Comparison of ENCODE assay signal across 19 cellular contexts in the genomic region with DNA sequence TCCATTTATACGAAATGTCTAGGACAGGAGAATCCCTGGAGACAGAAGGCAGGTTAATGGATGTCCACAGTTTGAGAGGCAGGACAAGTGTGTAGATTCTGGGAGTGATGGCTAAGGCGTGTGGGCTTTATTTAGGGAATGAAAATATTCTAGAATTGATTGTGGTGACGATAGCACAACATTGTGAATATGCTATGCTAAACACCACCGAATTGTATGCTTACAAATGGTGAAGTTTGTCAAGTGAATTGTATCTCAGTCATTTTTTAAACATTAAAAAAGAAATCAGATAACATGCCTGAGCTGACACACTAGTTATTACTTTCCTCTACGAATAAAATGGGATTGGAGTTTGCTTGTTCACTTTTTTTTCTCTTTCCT. TPM values are rescaled to one million over a fixed set of nuclear protein-coding genes. Genes with fewer than 3 reads are reported as not detected.
DNase-seq lines count a peak whose midpoint lies in the region; ATAC-seq and TF ChIP-seq lines count a peak whose summit lies in the region.
"Had no signal": no experiment of that assay in that cellular context is flagged by ENCODE, and none has a peak within 500 bp of the region (broad histone marks: within the 10 kb centered on the region; RNA-seq: fewer than 3 reads in every experiment).

No MANE protein-coding gene starts in this region.

- peaks cover 15% of the 10 kb centered on the region for H3F3A ChIP-seq in neural progenitor cell (ENCODE audit: low read depth)

- H3K9ac ChIP-seq in neural progenitor cell, result no peak overlapping the region

- WGBS in esophagus squamous epithelium, 2 donors, result 79 to 86% methylated on average over 5 of the region's 5 CpGs
- 85 to 90% (median 87%) methylated on average over 5 of the region's 5 CpGs for WGBS in adrenal gland, 4 donors

- peak overlapping the region; percentile 48 to 87 (median 62) for H3K27ac Mint-ChIP-seq in CD4-positive, CD25-positive, alpha-beta regulatory T cell
- H3K27ac Mint-ChIP-seq in IgD-negative memory B cell (peak overlapping the region in 2 of 3 donors; percentile 14 to 39), neural progenitor cell (no peak overlapping the region)
- H3K27ac Mint-ChIP-seq in effector memory CD8-positive, alpha-beta T cell, result peak overlapping the region; percentile 22 to 24
- H3K27ac Mint-ChIP-seq: T-helper 1 cell treated with Interleukin-12 subunit alpha and Interleukin-12 subunit beta and Interleukin-4 antibody, amounts not matched to agents 30 μg/mL and 1 μg/mL, for 36 hours had no signal

- no peak for DNase-seq in CD4-positive, CD25-positive, alpha-beta regulatory T cell
- DNase-seq in effector memory CD8-positive, alpha-beta T cell, result no peak
- no peak for DNase-seq in neural progenitor cell (ENCODE audit: low spot score)
- DNase-seq in esophagus squamous epithelium (lab: John Stamatoyannopoulos, UW), result no peak
- no peak for DNase-seq in ascending aorta (ENCODE audit: low spot score in 2 of 2)
- DNase-seq in adrenal gland, result no peak
- DNase-seq: activated CD4-positive, CD25-positive, alpha-beta regulatory T cell; AML-193; HCEC 1CT; lower lobe of right lung; NCI-H1694; right cardiac atrium; stimulated activated CD4-positive, alpha-beta T cell treated with anti-CD3 and anti-CD28 coated beads, Interleukin-1b, Interleukin-23, amount 100 ng/mL, for 48 hours had no signal

- intact Hi-C loops in esophagus squamous epithelium (cut with DNase I) (no loop called here), ascending aorta (cut with DNase I) (loop anchor here (10.0 kb wide), 1 partner anchor 803 kb away; the partner anchor contains the start of genes CLEC16A and DEXI), adrenal gland (cut with DNase I) (no loop called here)

- peaks cover 37% of the 10 kb centered on the region for H3K36me3 ChIP-seq in CD4-positive, CD25-positive, alpha-beta regulatory T cell (ENCODE audit: control insufficient read depth, insufficient read depth, low read length)
- H3K36me3 ChIP-seq in neural progenitor cell (peaks cover 16% of the 10 kb centered on the region), esophagus squamous epithelium (peaks cover 7 to 55% (median 16%) of the 10 kb centered on the region in 3 donors), ascending aorta (peaks cover 29 to 41% of the 10 kb centered on the region in 2 donors), adrenal gland (replicated peaks in 1 of 2) (peaks cover 0 to 42% of the 10 kb centered on the region in 2 donors)

- TF ChIP-seq CTCF in neural progenitor cell (IDR thresholded peaks at IDR 0.05) (no peak), esophagus squamous epithelium (IDR thresholded peaks at IDR 0.05) (no peak), ascending aorta (IDR thresholded peaks at IDR 0.05) (no peak), adrenal gland (IDR thresholded peaks at IDR 0.05) (no peak)

- no peaks in the 10 kb centered on the region for H4K20me1 ChIP-seq in neural progenitor cell (ENCODE audit: low read depth)

- ATAC-seq in CD4-positive, CD25-positive, alpha-beta regulatory T cell (ENCODE audit: low read depth in 2 of 2), result no peak
- ATAC-seq in effector memory CD8-positive, alpha-beta T cell (replicated peaks), result no peak
- ATAC-seq: gastroesophageal sphincter, lower lobe of right lung, right cardiac atrium, Right ventricle myocardium inferior had no signal

- H3K27me3 ChIP-seq in CD4-positive, CD25-positive, alpha-beta regulatory T cell (ENCODE audit: control insufficient read depth, insufficient read depth, low read length), result no peaks in the 10 kb centered on the region
- H3K27me3 ChIP-seq in neural progenitor cell, result no peaks in the 10 kb centered on the region
- no peaks in the 10 kb centered on the region for H3K27me3 ChIP-seq in esophagus squamous epithelium
- no peaks in the 10 kb centered on the region for H3K27me3 ChIP-seq in ascending aorta
- no peaks in the 10 kb centered on the region for H3K27me3 ChIP-seq in adrenal gland
- H3K27me3 ChIP-seq: gastroesophageal sphincter, suprapubic skin had no signal

- H3K27ac ChIP-seq in CD4-positive, CD25-positive, alpha-beta regulatory T cell (ENCODE audit: insufficient read depth, low read length, poor library complexity, severe bottlenecking), result no peak overlapping the region
- H3K27ac ChIP-seq in neural progenitor cell (peak overlapping the region; percentile 1), esophagus squamous epithelium (no peak overlapping the region), ascending aorta (no peak overlapping the region), adrenal gland (no peak overlapping the region)
- H3K27ac ChIP-seq: gastroesophageal sphincter, lower lobe of right lung, suprapubic skin had no signal

- TF ChIP-seq POLR2A in esophagus squamous epithelium (IDR thresholded peaks at IDR 0.05) (no peak), adrenal gland (IDR thresholded peaks at IDR 0.05) (no peak)

- H3K4me1 Mint-ChIP-seq in CD4-positive, CD25-positive, alpha-beta regulatory T cell, result peaks cover 6 to 27% (median 15%) of the 10 kb centered on the region in 4 donors
- H3K4me1 Mint-ChIP-seq in IgD-negative memory B cell (peaks cover 1 to 12% (median 3%) of the 10 kb centered on the region in 3 donors), neural progenitor cell (peaks cover 2% of the 10 kb centered on the region)
- peaks cover 5 to 10% of the 10 kb centered on the region in 2 donors for H3K4me1 Mint-ChIP-seq in effector memory CD8-positive, alpha-beta T cell (ENCODE audit: low read depth in 2 of 2)

- peaks cover 9% of the 10 kb centered on the region for H3K4me1 ChIP-seq in CD4-positive, CD25-positive, alpha-beta regulatory T cell (ENCODE audit: control insufficient read depth, insufficient read depth, low read length, poor library complexity, severe bottlenecking)
- H3K4me1 ChIP-seq in neural progenitor cell (no peaks in the 10 kb centered on the region), esophagus squamous epithelium (peaks cover 0 to 10% (median 7%) of the 10 kb centered on the region in 3 donors), ascending aorta (peaks cover 0 to 5% of the 10 kb centered on the region in 2 donors), adrenal gland (replicated peaks in 1 of 2) (peaks cover 0 to 9% of the 10 kb centered on the region in 2 donors)

- no peaks in the 10 kb centered on the region for H3K79me2 ChIP-seq in neural progenitor cell (ENCODE audit: low read depth)

- no peaks in the 10 kb centered on the region for H3K9me3 ChIP-seq in CD4-positive, CD25-positive, alpha-beta regulatory T cell (ENCODE audit: control insufficient read depth in 2 of 2, low read length in 2 of 2)
- H3K9me3 ChIP-seq in neural progenitor cell (ENCODE audit: low read depth), result no peaks in the 10 kb centered on the region
- H3K9me3 ChIP-seq in esophagus squamous epithelium, result no peaks in the 10 kb centered on the region
- H3K9me3 ChIP-seq in ascending aorta, result no peaks in the 10 kb centered on the region
- no peaks in the 10 kb centered on the region for H3K9me3 ChIP-seq in adrenal gland (replicated peaks in 1 of 3)
- H3K9me3 ChIP-seq: gastroesophageal sphincter, lower lobe of right lung, suprapubic skin had no signal

- H3K36me3 Mint-ChIP-seq in CD4-positive, CD25-positive, alpha-beta regulatory T cell, result peaks cover 30% of the 10 kb centered on the region
- H3K36me3 Mint-ChIP-seq in IgD-negative memory B cell (peaks cover 2% of the 10 kb centered on the region), neural progenitor cell (peaks cover 14% of the 10 kb centered on the region)
- peaks cover 42% of the 10 kb centered on the region for H3K36me3 Mint-ChIP-seq in effector memory CD8-positive, alpha-beta T cell (ENCODE audit: insufficient read depth)

- no peaks in the 10 kb centered on the region for H3K9me3 Mint-ChIP-seq in CD4-positive, CD25-positive, alpha-beta regulatory T cell
- H3K9me3 Mint-ChIP-seq in IgD-negative memory B cell (no peaks in the 10 kb centered on the region), neural progenitor cell (no peaks in the 10 kb centered on the region)
- no peaks in the 10 kb centered on the region for H3K9me3 Mint-ChIP-seq in effector memory CD8-positive, alpha-beta T cell
- H3K9me3 Mint-ChIP-seq: neural crest cell; T-helper 1 cell treated with Interleukin-12 subunit alpha and Interleukin-12 subunit beta and Interleukin-4 antibody, amounts not matched to agents 30 μg/mL and 1 μg/mL, for 36 hours had no signal

- H2AFZ ChIP-seq in neural progenitor cell (replicated peaks), result no peak overlapping the region

- H3K4me3 Mint-ChIP-seq in CD4-positive, CD25-positive, alpha-beta regulatory T cell, result peak overlapping the region in 1 of 4 donors; percentile 7
- no peak overlapping the region for H3K4me3 Mint-ChIP-seq in IgD-negative memory B cell
- no peak overlapping the region for H3K4me3 Mint-ChIP-seq in effector memory CD8-positive, alpha-beta T cell
- H3K4me3 Mint-ChIP-seq in neural progenitor cell, result no peak overlapping the region
- H3K4me3 Mint-ChIP-seq: neural crest cell; T-helper 1 cell treated with Interleukin-12 subunit alpha and Interleukin-12 subunit beta and Interleukin-4 antibody, amounts not matched to agents 30 μg/mL and 1 μg/mL, for 36 hours had no signal

- no peak overlapping the region for H3K4me3 ChIP-seq in CD4-positive, CD25-positive, alpha-beta regulatory T cell (ENCODE audit: low read depth, low read length)
- H3K4me3 ChIP-seq in neural progenitor cell, result no peak overlapping the region
- no peak overlapping the region for H3K4me3 ChIP-seq in esophagus squamous epithelium
- no peak overlapping the region for H3K4me3 ChIP-seq in ascending aorta
- H3K4me3 ChIP-seq in adrenal gland, result no peak overlapping the region
- H3K4me3 ChIP-seq: gastroesophageal sphincter, lower lobe of right lung, suprapubic skin had no signal

- H3K27me3 Mint-ChIP-seq in CD4-positive, CD25-positive, alpha-beta regulatory T cell, result no peaks in the 10 kb centered on the region
- H3K27me3 Mint-ChIP-seq in IgD-negative memory B cell (no peaks in the 10 kb centered on the region), neural progenitor cell (ENCODE audit: insufficient read depth, low read depth) (peaks cover 2% of the 10 kb centered on the region)
- no peaks in the 10 kb centered on the region for H3K27me3 Mint-ChIP-seq in effector memory CD8-positive, alpha-beta T cell

- no peak overlapping the region for H3K4me2 ChIP-seq in neural progenitor cell

RNA-seq across cellular contexts. Expression of gene TXNDC11, which starts 5.4 kb away (rescaled TPM):
- total RNA-seq in CD4-positive, CD25-positive, alpha-beta regulatory T cell, result 178 TPM
- 10 to 100 TPM; 64.9 to 77.2 (median 70.0) TPM for polyA plus RNA-seq in CD4-positive, CD25-positive, alpha-beta regulatory T cell
- 78.0 TPM for polyA plus RNA-seq in IgD-negative memory B cell
- 7.4 and 11.4 TPM in 2 replicates for total RNA-seq in neural progenitor cell (ENCODE audit: low replicate concordance)
- total RNA-seq in esophagus squamous epithelium, result 10 to 100 TPM; 26.0 to 39.1 (median 35.9) TPM
- 86.5 TPM for total RNA-seq in ascending aorta
- total RNA-seq in adrenal gland, result 10 to 100 TPM; 33.5 to 68.4 (median 48.1) TPM
- polyA plus RNA-seq in adrenal gland, result 10 to 100 TPM; 51.2 to 78.1 (median 57.4) TPM

RNA-seq across cellular contexts. Expression of gene ZC3H7A, which starts 49.0 kb away (rescaled TPM):
- 157 TPM for total RNA-seq in CD4-positive, CD25-positive, alpha-beta regulatory T cell
- polyA plus RNA-seq in CD4-positive, CD25-positive, alpha-beta regulatory T cell, result 10 to 100 TPM; 43.3 to 49.5 (median 47.5) TPM
- polyA plus RNA-seq in IgD-negative memory B cell (37.5 TPM), adrenal gland (10 to 100 TPM; 31.1 to 83.9 (median 35.9) TPM)
- total RNA-seq in neural progenitor cell (ENCODE audit: low replicate concordance) (33.8 and 82.6 TPM in 2 replicates), esophagus squamous epithelium (10 to 100 TPM; 16.6 to 34.1 (median 30.2) TPM), ascending aorta (56.9 TPM), adrenal gland (10 to 100 TPM; 32.1 to 61.3 (median 43.0) TPM)
